In the genomic region with DNA sequence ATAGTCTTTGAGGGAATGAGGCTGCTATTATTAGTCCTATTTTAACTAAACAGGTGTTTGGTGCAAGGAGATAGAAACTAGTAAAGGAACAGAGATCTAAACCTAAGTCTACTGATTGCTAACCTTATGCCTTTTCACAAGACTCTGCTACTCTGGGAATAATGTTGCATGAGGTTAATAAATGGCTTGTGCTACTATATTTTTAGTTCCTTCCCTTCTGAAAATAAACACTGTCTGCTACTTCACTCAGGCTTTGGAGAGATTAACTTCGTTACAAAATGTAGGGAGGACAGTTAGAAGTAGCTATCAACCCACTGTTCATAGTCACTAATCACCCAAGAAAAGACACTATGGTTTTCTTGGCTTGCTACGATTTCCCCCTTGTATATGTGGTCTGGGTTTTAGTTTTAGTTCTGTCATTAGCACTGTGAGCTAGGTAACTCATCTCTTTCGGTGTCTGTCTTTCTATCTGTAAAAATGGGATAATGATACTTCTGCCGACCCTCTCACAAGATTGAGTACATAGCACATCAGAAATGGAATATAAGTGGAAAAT, we compare ENCODE assay signal across 34 cellular contexts.
"Had no signal": no experiment of that assay in that cellular context is flagged by ENCODE, and none has a peak within 500 bp of the region (broad histone marks: within the 10 kb centered on the region; RNA-seq: fewer than 3 reads in every experiment).

No MANE protein-coding gene starts in this region.

- H3K4me3 Mint-ChIP-seq: activated CD8-positive, alpha-beta T cell treated with anti-CD3 and anti-CD28 coated beads for 36 hours; activated naive CD4-positive, alpha-beta T cell treated with anti-CD3 and anti-CD28 coated beads, Interleukin-2, amount 50 U/mL, for 24 hours; activated naive CD8-positive, alpha-beta T cell treated with anti-CD3 and anti-CD28 coated beads, Interleukin-2, amount 10 ng/mL, durations not matched to agents 7 days and 5 days; activated T-cell treated with anti-CD3 and anti-CD28 coated beads, Interleukin-2, amount 50 U/mL, for 24 hours had no signal

- H3K9me3 Mint-ChIP-seq: activated naive CD4-positive, alpha-beta T cell treated with anti-CD3 and anti-CD28 coated beads, Interleukin-2, amount 50 U/mL, for 24 hours; activated naive CD8-positive, alpha-beta T cell treated with anti-CD3 and anti-CD28 coated beads, Interleukin-2, amount 10 ng/mL, durations not matched to agents 7 days and 5 days; activated T-helper 2 cell treated with anti-CD3 and anti-CD28 coated beads, Interferon-gamma antibody, Interleukin-2, Interleukin-4, amounts not matched to agents 10 μg/mL and 5 μg/mL and 100 μg/mL, durations not matched to agents 14 hours and 24 hours and 36 hours had no signal

- H3K36me3 ChIP-seq: ascending aorta, WERI-Rb-1 had no signal

- H3K4me1 Mint-ChIP-seq: activated naive CD4-positive, alpha-beta T cell treated with anti-CD3 and anti-CD28 coated beads, Interleukin-2, amount 50 U/mL, for 24 hours; activated naive CD8-positive, alpha-beta T cell treated with anti-CD3 and anti-CD28 coated beads, Interleukin-2, amount 10 ng/mL, durations not matched to agents 7 days and 5 days had no signal

- ATAC-seq: activated CD8-positive, alpha-beta T cell treated with anti-CD3 and anti-CD28 coated beads for 36 hours; Panc1; SK-N-SH treated with all-trans-retinoic acid at 6 μM for 48 hours had no signal

- H3K9ac ChIP-seq: KMS-11 had no signal

- H3K27ac Mint-ChIP-seq: activated CD8-positive, alpha-beta T cell treated with anti-CD3 and anti-CD28 coated beads for 36 hours; activated naive CD4-positive, alpha-beta T cell treated with anti-CD3 and anti-CD28 coated beads, Interleukin-2, amount 50 U/mL, for 24 hours; activated naive CD8-positive, alpha-beta T cell treated with anti-CD3 and anti-CD28 coated beads, Interleukin-2, amount 10 ng/mL, durations not matched to agents 7 days and 5 days; activated T-cell treated with anti-CD3 and anti-CD28 coated beads, Interleukin-2, amount 50 U/mL, for 24 hours; activated T-helper 2 cell treated with anti-CD3 and anti-CD28 coated beads, Interferon-gamma antibody, Interleukin-2, Interleukin-4, amounts not matched to agents 10 μg/mL and 5 μg/mL and 100 μg/mL, durations not matched to agents 14 hours and 24 hours and 36 hours had no signal

- H3K9me3 ChIP-seq: ascending aorta had no signal

- DNase-seq: activated CD4-positive, alpha-beta T cell treated with anti-CD3 and anti-CD28 coated beads for 1 hour; activated CD4-positive, alpha-beta T cell treated with anti-CD3 and anti-CD28 coated beads for 48 hours; activated CD4-positive, CD25-positive, alpha-beta regulatory T cell; activated CD8-positive, alpha-beta T cell treated with anti-CD3 and anti-CD28 coated beads for 36 hours; activated gamma-delta T cell; activated naive CD4-positive, alpha-beta T cell treated with Interleukin-2 at 50 U/mL for 16 hours; activated naive CD8-positive, alpha-beta T cell treated with anti-CD3 and anti-CD28 coated beads, Interleukin-2, amount 10 ng/mL, durations not matched to agents 7 days and 5 days; activated T-cell treated with anti-CD3 and anti-CD28 coated beads, Interleukin-2, amount 50 U/mL, for 24 hours; amygdala; caudate nucleus; MM.1S; MV-4-11; NCI-H1092; NCI-H1417; NCI-H187 treated with DMSO at 0.1 percent for 48 hours; NCI-H2081; NCI-H2171 treated with DMSO at 0.1 percent for 48 hours; NCI-H2227 treated with DMSO at 0.1 percent for 48 hours; NCI-H446; NCI-H510A treated with DMSO at 0.1 percent for 48 hours; NCI-H526 treated with DMSO at 0.1 percent for 48 hours; NCI-H82; SIG-M5; SW 1271; T-helper 1 cell; T-helper 2 cell; T-helper 9 cell; WERI-Rb-1 had no signal

- H3K36me3 Mint-ChIP-seq: activated naive CD4-positive, alpha-beta T cell treated with anti-CD3 and anti-CD28 coated beads, Interleukin-2, amount 50 U/mL, for 24 hours; activated naive CD8-positive, alpha-beta T cell treated with anti-CD3 and anti-CD28 coated beads, Interleukin-2, amount 10 ng/mL, durations not matched to agents 7 days and 5 days had no signal

- H3K27ac ChIP-seq: ascending aorta, KMS-11, WERI-Rb-1 had no signal

- H3K27me3 Mint-ChIP-seq: activated naive CD8-positive, alpha-beta T cell treated with anti-CD3 and anti-CD28 coated beads, Interleukin-2, amount 10 ng/mL, durations not matched to agents 7 days and 5 days had no signal

- H3K27me3 ChIP-seq: ascending aorta had no signal

- H3K4me3 ChIP-seq: ascending aorta had no signal

- H3K4me1 ChIP-seq: ascending aorta had no signal
